In genomic region chr1:86757272-86757984, GRCh38 we compare ENCODE assay signal across 12 cellular contexts. TPM values are rescaled to one million over a fixed set of nuclear protein-coding genes. Genes with fewer than 3 reads are reported as not detected.
A peak's percentile ranks its signal among the peaks of the same experiment; 100 is the strongest.
DNase-seq lines count a peak whose midpoint lies in the region; ATAC-seq and TF ChIP-seq lines count a peak whose summit lies in the region.
"Had no signal": no experiment of that assay in that cellular context is flagged by ENCODE, and none has a peak within 500 bp of the region (broad histone marks: within the 10 kb centered on the region; RNA-seq: fewer than 3 reads in every experiment).

No MANE protein-coding gene starts in this region.

- no peak for TF ChIP-seq CTCF in SK-N-SH (IDR thresholded peaks at IDR 0.05)
- TF ChIP-seq CTCF in astrocyte of the spinal cord (IDR thresholded peaks at IDR 0.05; ENCODE audit: low read depth, low read length), result no peak
- TF ChIP-seq CTCF in lung (IDR thresholded peaks at IDR 0.05; ENCODE audit: control extremely low read depth, extremely low read depth), result no peak
- TF ChIP-seq CTCF in vagina (IDR thresholded peaks at IDR 0.05), result no peak
- no peak for TF ChIP-seq CTCF in osteocyte (IDR thresholded peaks at IDR 0.05)

- H3K4me1 ChIP-seq in SK-N-SH (ENCODE audit: control insufficient read depth in 1 of 2, insufficient read depth in 2 of 2, low read depth in 1 of 2, low read length in 1 of 2) (peaks cover 0 to 3% of the 10 kb centered on the region in 2 experiments; a peak in 1 of 4 replicates), lung (ENCODE audit: control insufficient read depth in 2 of 2, insufficient read depth in 2 of 2, low read length in 2 of 2) (peaks cover 0 to 7% of the 10 kb centered on the region in 2 donors), vagina (no peaks in the 10 kb centered on the region)

- no peak overlapping the region for H3K27ac Mint-ChIP-seq in osteocyte (ENCODE audit: unreplicated experiment)
- H3K27ac Mint-ChIP-seq: stimulated activated naive B cell treated with anti-CD40 and anti-IgM and Interleukin-4, amounts not matched to agents 10 μg/mL and 1 μg/mL and 100 μg/mL, for 72 hours; T-helper 2 cell treated with Interferon-gamma antibody and Interleukin-4, amounts not matched to agents 5 μg/mL and 100 μg/mL, for 36 hours had no signal

- no peak overlapping the region for H3K9ac ChIP-seq in SK-N-SH

- peaks cover 18% of the 10 kb centered on the region for H3K27me3 Mint-ChIP-seq in osteocyte (ENCODE audit: unreplicated experiment)

- H3K4me3 ChIP-seq in SK-N-SH (ENCODE audit: low read depth in 2 of 2, low read length in 1 of 2) (no peak overlapping the region), astrocyte of the spinal cord (ENCODE audit: low read depth, low read length) (no peak overlapping the region), lung (no peak overlapping the region), vagina (peak overlapping the region in 1 of 2 donors; percentile 10)

- intact Hi-C loops in vagina (cut with DNase I), result no loop called here

- H3K9me2 ChIP-seq in SK-N-SH, result no peaks in the 10 kb centered on the region

- no peaks in the 10 kb centered on the region for H3F3A ChIP-seq in SK-N-SH (replicated peaks; ENCODE audit: insufficient read depth)

- H4K20me1 ChIP-seq in SK-N-SH (ENCODE audit: insufficient read depth), result no peaks in the 10 kb centered on the region

- peaks cover 4% of the 10 kb centered on the region for H3K9me3 Mint-ChIP-seq in osteocyte (ENCODE audit: unreplicated experiment)

- CTCF ChIA-PET in SK-N-SH (lab: Yijun Ruan, JAX), result interaction anchor here (0.6 to 1.1 kb wide), 4 partner anchors 11 to 327 kb away, joined by 3 to 4 read pairs (median 4); no protein-coding TSS in a partner anchor

- H3K36me3 Mint-ChIP-seq in osteocyte (ENCODE audit: unreplicated experiment), result no peaks in the 10 kb centered on the region

- peak; percentile 60 for ATAC-seq in SK-N-SH treated with all-trans-retinoic acid at 6 μM for 48 hours
- peak; percentile 60 for ATAC-seq in lung (ENCODE audit: insufficient read depth, low FRiP score)
- ATAC-seq in HG03520 (IDR thresholded peaks at IDR 0.05; ENCODE audit: unreplicated experiment), result no peak
- ATAC-seq: stimulated activated naive B cell treated with anti-CD40 and anti-IgM and Interleukin-4, amounts not matched to agents 10 μg/mL and 1 μg/mL and 100 μg/mL, for 72 hours had no signal

- H3K4me1 Mint-ChIP-seq in osteocyte (ENCODE audit: unreplicated experiment), result no peaks in the 10 kb centered on the region

- no peak overlapping the region for H2AFZ ChIP-seq in SK-N-SH (ENCODE audit: low read depth)

- H3K79me2 ChIP-seq in SK-N-SH (ENCODE audit: insufficient read depth), result no peaks in the 10 kb centered on the region

- TF ChIP-seq RAD21 in SK-N-SH (IDR thresholded peaks at IDR 0.05; ENCODE audit: low read length), result no peak

- no peaks in the 10 kb centered on the region for H3K36me3 ChIP-seq in SK-N-SH (replicated peaks in 1 of 2; ENCODE audit: control insufficient read depth in 1 of 2, insufficient read depth in 2 of 2, low read length in 1 of 2)
- no peaks in the 10 kb centered on the region for H3K36me3 ChIP-seq in lung (ENCODE audit: control insufficient read depth in 2 of 2, insufficient read depth in 2 of 2, low read length in 2 of 2)
- no peaks in the 10 kb centered on the region for H3K36me3 ChIP-seq in vagina

- H3K27ac ChIP-seq in SK-N-SH (ENCODE audit: low read depth in 2 of 2, low read length in 1 of 2), result no peak overlapping the region
- peak overlapping the region in 1 of 2 donors; percentile 40 for H3K27ac ChIP-seq in lung (ENCODE audit: low read depth in 1 of 2, low read length in 1 of 2)
- peak overlapping the region; percentile 39 for H3K27ac ChIP-seq in vagina

- H3K4me2 ChIP-seq in SK-N-SH, result no peak overlapping the region

- no peak for TF ChIP-seq POLR2A in vagina (IDR thresholded peaks at IDR 0.05)

- POLR2A ChIA-PET in SK-N-SH (lab: Yijun Ruan, JAX), result no interaction called here

- in situ Hi-C loops in astrocyte of the spinal cord (cut with HindIII; ENCODE audit: low sequenced_read_pairs), result no loop called here

- H3K9me3 ChIP-seq in SK-N-SH (no peaks in the 10 kb centered on the region), lung (ENCODE audit: control insufficient read depth in 2 of 2, insufficient read depth in 1 of 2, low read length in 1 of 2) (peaks cover 0 to 2% of the 10 kb centered on the region in 2 donors), vagina (no peaks in the 10 kb centered on the region)

- no peaks in the 10 kb centered on the region for H3K27me3 ChIP-seq in SK-N-SH (ENCODE audit: insufficient read depth)
- H3K27me3 ChIP-seq in lung (ENCODE audit: control insufficient read depth, insufficient read depth), result no peaks in the 10 kb centered on the region
- no peaks in the 10 kb centered on the region for H3K27me3 ChIP-seq in vagina

- no peak for DNase-seq in SK-N-SH
- DNase-seq in astrocyte of the spinal cord (ENCODE audit: low read depth, low spot score), result peak; percentile 71
- DNase-seq in lung (ENCODE audit: low spot score), result peak; percentile 39
- DNase-seq in vagina (ENCODE audit: extremely low spot score in 2 of 2), result no peak
- no peak for DNase-seq in activated naive CD4-positive, alpha-beta T cell treated with Interleukin-2 at 50 U/mL for 16 hours
- no peak for DNase-seq in osteocyte (ENCODE audit: extremely low spot score, unreplicated experiment)
- DNase-seq: cerebellar nuclear complex; glutamatergic neuron; stimulated activated naive B cell treated with anti-CD40 and anti-IgM and Interleukin-4, amounts not matched to agents 10 μg/mL and 1 μg/mL and 100 μg/mL, for 72 hours had no signal

- no peak for TF ChIP-seq EP300 in SK-N-SH (IDR thresholded peaks at IDR 0.05; ENCODE audit: borderline replicate concordance in 1 of 2, low read depth in 1 of 2, low read length in 1 of 2)

- WGBS in SK-N-SH (ENCODE audit: low lambda C conversion rate), result 63% methylated on average over 14 of the region's 14 CpGs
- 64 to 73% methylated on average over 14 of the region's 14 CpGs for WGBS in lung, 2 donors

- no peak overlapping the region for H3K4me3 Mint-ChIP-seq in osteocyte (ENCODE audit: unreplicated experiment)
- H3K4me3 Mint-ChIP-seq: stimulated activated naive B cell treated with anti-CD40 and anti-IgM and Interleukin-4, amounts not matched to agents 10 μg/mL and 1 μg/mL and 100 μg/mL, for 72 hours; T-helper 2 cell treated with Interferon-gamma antibody and Interleukin-4, amounts not matched to agents 5 μg/mL and 100 μg/mL, for 36 hours had no signal

TF ChIP-seq in SK-N-SH treated with all-trans-retinoic acid at 6 μM for 48 hours, 23 proteins besides CTCF, POLR2A, EP300 and RAD21:
- TF ChIP-seq, protein P1, sequence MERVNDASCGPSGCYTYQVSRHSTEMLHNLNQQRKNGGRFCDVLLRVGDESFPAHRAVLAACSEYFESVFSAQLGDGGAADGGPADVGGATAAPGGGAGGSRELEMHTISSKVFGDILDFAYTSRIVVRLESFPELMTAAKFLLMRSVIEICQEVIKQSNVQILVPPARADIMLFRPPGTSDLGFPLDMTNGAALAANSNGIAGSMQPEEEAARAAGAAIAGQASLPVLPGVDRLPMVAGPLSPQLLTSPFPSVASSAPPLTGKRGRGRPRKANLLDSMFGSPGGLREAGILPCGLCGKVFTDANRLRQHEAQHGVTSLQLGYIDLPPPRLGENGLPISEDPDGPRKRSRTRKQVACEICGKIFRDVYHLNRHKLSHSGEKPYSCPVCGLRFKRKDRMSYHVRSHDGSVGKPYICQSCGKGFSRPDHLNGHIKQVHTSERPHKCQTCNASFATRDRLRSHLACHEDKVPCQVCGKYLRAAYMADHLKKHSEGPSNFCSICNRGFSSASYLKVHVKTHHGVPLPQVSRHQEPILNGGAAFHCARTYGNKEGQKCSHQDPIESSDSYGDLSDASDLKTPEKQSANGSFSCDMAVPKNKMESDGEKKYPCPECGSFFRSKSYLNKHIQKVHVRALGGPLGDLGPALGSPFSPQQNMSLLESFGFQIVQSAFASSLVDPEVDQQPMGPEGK (CRISPR knock-in tag; IDR thresholded peaks at IDR 0.05; ENCODE audit: borderline replicate concordance), result peak; percentile 21; the same call in 1 of the 2 replicates
- no peak for TF ChIP-seq ZC3H10 (CRISPR knock-in tag; IDR thresholded peaks at IDR 0.05)
- TF ChIP-seq ISL1 (CRISPR knock-in tag; IDR thresholded peaks at IDR 0.05), result peak; percentile 92
- TF ChIP-seq TCF4 (CRISPR knock-in tag; IDR thresholded peaks at IDR 0.05; ENCODE audit: borderline replicate concordance), result peak; percentile 66; the same call in 1 of the 2 replicates
TF ChIP-seq in SK-N-SH treated with all-trans-retinoic acid at 6 μM for 48 hours: peak in this region for 3.

TF ChIP-seq in SK-N-SH, 30 proteins besides CTCF, POLR2A, EP300 and RAD21 (continues in another document):
- no peak for TF ChIP-seq SMC3 (IDR thresholded peaks at IDR 0.05; ENCODE audit: low read depth, low read length)
- TF ChIP-seq TAF1 (IDR thresholded peaks at IDR 0.05; ENCODE audit: borderline replicate concordance, low read depth, low read length), result no peak
- no peak for TF ChIP-seq USF2 (IDR thresholded peaks at IDR 0.05; ENCODE audit: borderline replicate concordance, low read depth, low read length)

RNA-seq across cellular contexts. Expression of gene SH3GLB1, which starts 53.1 kb away (rescaled TPM):
- polyA plus RNA-seq in SK-N-SH (2012; rRNA removed) (13.2 and 16.3 TPM in 2 replicates), lung (10 to 100 TPM; 26.9 to 67.5 TPM)
- polyA plus RNA-seq in SK-N-SH (2012; cell fraction: cytosol; rRNA removed), result 21.3 and 24.2 TPM in 2 replicates
- 8.8 and 19.4 TPM in 2 replicates for polyA plus RNA-seq in SK-N-SH (2012; cell fraction: nucleus; rRNA removed)
- total RNA-seq in lung (10 to 100 TPM; 71.4 to 81.0 TPM), vagina (53.8 TPM), osteocyte (80.5 and 81.8 TPM in 2 replicates)

Comparison
In these comparisons a context has a peak if more than half of its experiments do, and no peak if none do; other contexts are left out.
1. DNase-seq: peak in astrocyte of the spinal cord (single experiment) and lung (single experiment); none in SK-N-SH (single experiment), vagina (0 of 2), activated naive CD4-positive, alpha-beta T cell treated with Interleukin-2 at 50 U/mL for 16 hours (single experiment) and osteocyte (single experiment).